In the genomic region with DNA sequence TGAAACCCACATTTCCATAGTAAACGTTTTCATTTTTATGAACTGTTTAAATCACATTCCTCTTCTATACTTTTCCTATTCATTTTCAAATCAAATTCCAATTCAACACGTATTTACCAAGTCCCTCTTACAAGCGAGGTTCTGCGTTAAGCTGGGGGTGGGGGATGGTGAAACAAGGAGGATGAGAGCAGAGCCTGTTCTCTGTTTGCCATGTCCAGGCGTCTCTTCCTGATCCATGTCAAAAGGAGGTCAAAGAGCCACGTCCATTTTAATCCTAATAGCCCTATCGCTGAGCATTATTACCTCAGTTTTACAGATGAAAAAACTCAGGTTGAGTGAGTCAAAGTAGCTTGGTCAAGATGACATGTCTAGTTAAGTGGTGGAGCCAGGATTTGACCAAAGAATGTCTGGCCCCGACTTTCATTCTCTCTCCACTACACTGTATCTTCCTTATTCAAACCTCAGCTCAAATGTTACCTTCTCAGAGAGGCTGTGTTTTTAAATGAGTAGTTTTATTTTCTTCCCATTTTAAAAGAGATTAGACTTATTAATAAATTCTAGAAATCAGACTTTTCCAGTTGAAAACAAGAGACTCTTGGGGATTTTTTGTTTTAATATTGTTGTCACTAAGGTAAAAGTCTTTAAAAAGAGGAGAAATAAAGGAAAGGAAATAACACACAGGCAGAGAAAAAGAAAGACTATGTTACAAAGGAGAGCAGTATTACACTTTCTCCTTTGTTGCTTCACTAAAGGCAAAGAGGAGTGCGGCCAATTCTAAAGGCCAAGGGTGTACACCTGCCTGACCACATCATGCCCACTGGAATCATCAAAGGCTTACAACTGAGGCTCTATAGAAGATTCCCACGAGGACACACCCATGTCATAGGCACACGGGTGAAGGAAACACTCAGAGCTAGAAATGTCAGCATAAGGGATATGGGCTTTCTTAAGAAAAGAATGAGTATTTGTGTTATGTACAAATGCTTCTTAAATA, we compare ENCODE assay signal across 13 cellular contexts. TPM values are rescaled to one million over a fixed set of nuclear protein-coding genes. Genes with fewer than 3 reads are reported as not detected.
A peak's percentile ranks its signal among the peaks of the same experiment; 100 is the strongest.
DNase-seq lines count a peak whose midpoint lies in the region; TF ChIP-seq lines count a peak whose summit lies in the region.
"Had no signal": no experiment of that assay in that cellular context is flagged by ENCODE, and none has a peak within 500 bp of the region (broad histone marks: within the 10 kb centered on the region; RNA-seq: fewer than 3 reads in every experiment).

No MANE protein-coding gene starts in this region.

- TF ChIP-seq CTCF in hepatocyte (IDR thresholded peaks at IDR 0.05; ENCODE audit: poor library complexity) (no peak), coronary artery (IDR thresholded peaks at IDR 0.05) (no peak), osteoblast (IDR thresholded peaks at IDR 0.05; ENCODE audit: extremely low read depth, low read depth, low read length) (no peak)

- H3K36me3 ChIP-seq in HAP-1 (replicated peaks), result no peaks in the 10 kb centered on the region
- H3K36me3 ChIP-seq in hepatocyte (replicated peaks; ENCODE audit: insufficient read depth, low read depth), result no peaks in the 10 kb centered on the region
- H3K36me3 ChIP-seq in osteoblast (ENCODE audit: insufficient read depth, low read length), result no peaks in the 10 kb centered on the region
- H3K36me3 ChIP-seq: left ventricle myocardium inferior had no signal

- H3K4me1 ChIP-seq in HAP-1 (peaks cover 57% of the 10 kb centered on the region), hepatocyte (ENCODE audit: insufficient read depth) (peaks cover 5% of the 10 kb centered on the region), osteoblast (ENCODE audit: insufficient read depth, low read length) (peaks cover 28% of the 10 kb centered on the region)

- H3K9me2 ChIP-seq in hepatocyte (replicated peaks; ENCODE audit: insufficient read depth), result no peaks in the 10 kb centered on the region

- H3K79me2 ChIP-seq in hepatocyte, result peaks cover 5% of the 10 kb centered on the region
- H3K79me2 ChIP-seq in osteoblast (ENCODE audit: insufficient read depth, low read length), result peaks cover 52% of the 10 kb centered on the region

- H4K20me1 ChIP-seq in hepatocyte (ENCODE audit: insufficient read depth, poor library complexity, severe bottlenecking), result no peaks in the 10 kb centered on the region
- H4K20me1 ChIP-seq in osteoblast (ENCODE audit: insufficient read depth, low read length), result no peaks in the 10 kb centered on the region

- H2AFZ ChIP-seq in hepatocyte (peak overlapping the region; percentile 40), osteoblast (ENCODE audit: low read length) (no peak overlapping the region)

- no peak overlapping the region for H3K27ac ChIP-seq in hepatocyte
- no peak overlapping the region for H3K27ac ChIP-seq in coronary artery
- no peak overlapping the region for H3K27ac ChIP-seq in osteoblast (ENCODE audit: low read depth, low read length)
- H3K27ac ChIP-seq: left ventricle myocardium inferior had no signal

- WGBS in hepatocyte (ENCODE audit: low lambda C conversion rate, missing lambda C conversion rate), result 35% methylated on average over 11 of the region's 11 CpGs

- H3K9me3 ChIP-seq in HAP-1 (no peaks in the 10 kb centered on the region), hepatocyte (ENCODE audit: low read depth) (no peaks in the 10 kb centered on the region), osteoblast (ENCODE audit: low read depth, low read length) (no peaks in the 10 kb centered on the region)
- H3K9me3 ChIP-seq: left ventricle myocardium inferior had no signal

- in situ Hi-C loops in HAP-1 (cut with MboI; ENCODE audit: low sequenced_read_pairs), result no loop called here

- no peak overlapping the region for H3K4me3 ChIP-seq in HAP-1
- no peak overlapping the region for H3K4me3 ChIP-seq in hepatocyte
- no peak overlapping the region for H3K4me3 ChIP-seq in coronary artery
- H3K4me3 ChIP-seq in osteoblast (ENCODE audit: insufficient read depth, low read length), result no peak overlapping the region
- H3K4me3 ChIP-seq: left ventricle myocardium inferior, skin epidermis had no signal

- peak; percentile 89 to 91 for DNase-seq in HAP-1 (ENCODE audit: low spot score in 2 of 2)
- DNase-seq in SW480 (ENCODE audit: low spot score), result peak; percentile 70
- no peak for DNase-seq in hepatocyte (ENCODE audit: low spot score)
- peak; percentile 85 for DNase-seq in pons (ENCODE audit: low spot score)
- DNase-seq in coronary artery (ENCODE audit: low spot score), result no peak
- DNase-seq in H4 (ENCODE audit: low spot score), result no peak
- no peak for DNase-seq in osteoblast (ENCODE audit: insufficient read length, low spot score, missing footprints)
- no peak for DNase-seq in GM03348 (ENCODE audit: low spot score)
- DNase-seq: activated gamma-delta T cell treated with Interleukin-2 at 50 U/mL for 16 hours, left ventricle myocardium inferior, NCI-H1092, OCI-M1 had no signal

- no peaks in the 10 kb centered on the region for H3K27me3 ChIP-seq in HAP-1 (ENCODE audit: low read depth)
- no peaks in the 10 kb centered on the region for H3K27me3 ChIP-seq in hepatocyte
- no peaks in the 10 kb centered on the region for H3K27me3 ChIP-seq in osteoblast (ENCODE audit: insufficient read depth, low read length)

- H3K4me2 ChIP-seq in hepatocyte, result peak overlapping the region; percentile 61
- H3K4me2 ChIP-seq in osteoblast (ENCODE audit: insufficient read depth, low read length), result no peak overlapping the region

RNA-seq across cellular contexts. Expression of gene MYO5A, which starts 42.4 kb away (rescaled TPM):
- total RNA-seq in hepatocyte (8.5 and 14.8 TPM in 2 replicates), osteoblast (54.3 and 73.1 TPM in 2 replicates)
- polyA plus RNA-seq in hepatocyte, result 3.1 and 3.7 TPM in 2 replicates
- 15.2 and 21.4 TPM in 2 replicates for total RNA-seq in H4 (2014; rRNA removed; shearing (Covaris generic))

Comparison
In these comparisons a context has a peak if more than half of its experiments do, and no peak if none do; other contexts are left out.
1. DNase-seq: peak in HAP-1 (2 of 2), SW480 (single experiment) and pons (single experiment); none in hepatocyte (single experiment), coronary artery (single experiment), H4 (single experiment), osteoblast (single experiment) and GM03348 (single experiment).